Comparison of ENCODE assay signal across 14 cellular contexts in the genomic region with DNA sequence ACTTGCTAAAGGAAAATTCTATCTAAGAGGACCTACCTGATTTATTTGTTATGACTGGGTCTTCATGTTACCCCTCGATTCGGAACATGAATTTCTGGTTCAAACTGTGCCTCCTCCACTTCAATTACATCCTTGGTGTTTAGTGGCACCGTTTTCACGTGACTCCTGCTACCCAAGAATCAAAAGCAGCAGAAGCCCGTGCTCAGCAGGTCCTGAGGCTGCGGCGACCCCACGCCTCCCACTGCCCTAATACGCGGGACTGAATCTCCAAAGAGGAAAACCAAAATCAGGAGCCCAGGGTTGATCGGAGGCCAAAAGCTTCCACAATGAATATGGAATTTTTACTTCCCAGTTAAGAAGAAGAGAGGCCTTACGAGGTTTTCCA.
DNase-seq lines count a peak whose midpoint lies in the region; ATAC-seq and TF ChIP-seq lines count a peak whose summit lies in the region.
"Had no signal": no experiment of that assay in that cellular context is flagged by ENCODE, and none has a peak within 500 bp of the region (broad histone marks: within the 10 kb centered on the region; RNA-seq: fewer than 3 reads in every experiment).

No MANE protein-coding gene starts in this region.

- H3K79me2 ChIP-seq in OCI-LY1 (ENCODE audit: insufficient read depth, low read length) = no peaks in the 10 kb centered on the region

- no peak for DNase-seq in activated naive CD4-positive, alpha-beta T cell treated with anti-CD3 and anti-CD28 coated beads, Interleukin-2, amount 50 U/mL, for 16 hours
- DNase-seq in esophagus muscularis mucosa (ENCODE audit: extremely low spot score) (peak; percentile 72), NCI-H1436 treated with DMSO at 0.1 percent for 48 hours (lab: John Stamatoyannopoulos, UW) (no peak), coronary artery (ENCODE audit: low spot score) (no peak)
- DNase-seq in stimulated activated naive CD8-positive, alpha-beta T cell treated with anti-CD3 and anti-CD28 coated beads, Interleukin-15, amount 100 ng/mL, for 72 hours = no peak
- DNase-seq: Calu3, gastrocnemius medialis, GOT3, Karpas-422, NCI-H774 had no signal

- H3K4me1 Mint-ChIP-seq in activated naive CD4-positive, alpha-beta T cell treated with anti-CD3 and anti-CD28 coated beads, Interleukin-2, amount 50 U/mL, for 24 hours = peaks cover 46% of the 10 kb centered on the region
- peaks cover 35% of the 10 kb centered on the region for H3K4me1 Mint-ChIP-seq in stimulated activated naive CD8-positive, alpha-beta T cell treated with anti-CD3 and anti-CD28 coated beads, Interleukin-15, amount 100 ng/mL, for 72 hours

- peak overlapping the region; percentile 47 for H3K27ac ChIP-seq in OCI-LY1 (ENCODE audit: low read depth, low read length, poor library complexity, severe bottlenecking)
- H3K27ac ChIP-seq in esophagus muscularis mucosa (replicated peaks in 1 of 4) = no peak overlapping the region
- no peak overlapping the region for H3K27ac ChIP-seq in coronary artery
- H3K27ac ChIP-seq: adrenal gland, gastrocnemius medialis had no signal

- peak overlapping the region; percentile 71 for H3K4me3 Mint-ChIP-seq in activated naive CD4-positive, alpha-beta T cell treated with anti-CD3 and anti-CD28 coated beads, Interleukin-2, amount 50 U/mL, for 24 hours
- H3K4me3 Mint-ChIP-seq in stimulated activated naive CD8-positive, alpha-beta T cell treated with anti-CD3 and anti-CD28 coated beads, Interleukin-15, amount 100 ng/mL, for 72 hours = peak overlapping the region; percentile 69 to 75

- no peaks in the 10 kb centered on the region for H3K9me3 ChIP-seq in OCI-LY1 (ENCODE audit: low read length)
- H3K9me3 ChIP-seq in esophagus muscularis mucosa = no peaks in the 10 kb centered on the region
- H3K9me3 ChIP-seq: adrenal gland, gastrocnemius medialis had no signal

- intact Hi-C loops in esophagus muscularis mucosa (cut with DNase I) = no loop called here

- H3K4me3 ChIP-seq in OCI-LY1 (ENCODE audit: low read depth, low read length, poor library complexity, severe bottlenecking) = no peak overlapping the region
- no peak overlapping the region for H3K4me3 ChIP-seq in esophagus muscularis mucosa
- no peak overlapping the region for H3K4me3 ChIP-seq in coronary artery
- H3K4me3 ChIP-seq: adrenal gland, gastrocnemius medialis had no signal

- peaks cover 4% of the 10 kb centered on the region for H3K36me3 Mint-ChIP-seq in activated naive CD4-positive, alpha-beta T cell treated with anti-CD3 and anti-CD28 coated beads, Interleukin-2, amount 50 U/mL, for 24 hours

- TF ChIP-seq POLR2A in esophagus muscularis mucosa (IDR thresholded peaks at IDR 0.05; ENCODE audit: low read depth) = no peak

- H3K9me3 Mint-ChIP-seq in activated naive CD4-positive, alpha-beta T cell treated with anti-CD3 and anti-CD28 coated beads, Interleukin-2, amount 50 U/mL, for 24 hours = no peaks in the 10 kb centered on the region
- no peaks in the 10 kb centered on the region for H3K9me3 Mint-ChIP-seq in stimulated activated naive CD8-positive, alpha-beta T cell treated with anti-CD3 and anti-CD28 coated beads, Interleukin-15, amount 100 ng/mL, for 72 hours

- H3K4me2 ChIP-seq in OCI-LY1 (ENCODE audit: low read length) = no peak overlapping the region

- no peaks in the 10 kb centered on the region for H3K36me3 ChIP-seq in OCI-LY1 (ENCODE audit: insufficient read depth, low read length)
- H3K36me3 ChIP-seq in esophagus muscularis mucosa = no peaks in the 10 kb centered on the region
- H3K36me3 ChIP-seq: adrenal gland, gastrocnemius medialis had no signal

- H3K27ac Mint-ChIP-seq in activated naive CD4-positive, alpha-beta T cell treated with anti-CD3 and anti-CD28 coated beads, Interleukin-2, amount 50 U/mL, for 24 hours = peak overlapping the region; percentile 46
- H3K27ac Mint-ChIP-seq in stimulated activated naive CD8-positive, alpha-beta T cell treated with anti-CD3 and anti-CD28 coated beads, Interleukin-15, amount 100 ng/mL, for 72 hours = peak overlapping the region; percentile 57 to 86

- no peak for TF ChIP-seq EP300 in esophagus muscularis mucosa (IDR thresholded peaks at IDR 0.05)

- H3K4me1 ChIP-seq in OCI-LY1 (ENCODE audit: insufficient read depth, low read length, severe bottlenecking) (peaks cover 14% of the 10 kb centered on the region), esophagus muscularis mucosa (peaks cover 0 to 6% (median 3%) of the 10 kb centered on the region in 4 donors)
- H3K4me1 ChIP-seq: adrenal gland, gastrocnemius medialis had no signal

- H4K20me1 ChIP-seq in OCI-LY1 (ENCODE audit: insufficient read depth, low read length) = no peaks in the 10 kb centered on the region

- H2AFZ ChIP-seq in OCI-LY1 (ENCODE audit: low read length) = no peak overlapping the region

- H3F3A ChIP-seq in OCI-LY1 (ENCODE audit: insufficient read depth, low read length) = no peaks in the 10 kb centered on the region

- H3K27me3 Mint-ChIP-seq in activated naive CD4-positive, alpha-beta T cell treated with anti-CD3 and anti-CD28 coated beads, Interleukin-2, amount 50 U/mL, for 24 hours = no peaks in the 10 kb centered on the region
- H3K27me3 Mint-ChIP-seq in stimulated activated naive CD8-positive, alpha-beta T cell treated with anti-CD3 and anti-CD28 coated beads, Interleukin-15, amount 100 ng/mL, for 72 hours = no peaks in the 10 kb centered on the region

- H3K9ac ChIP-seq in OCI-LY1 (ENCODE audit: low read length) = no peak overlapping the region; the same call in 1 of the 2 replicates

- H3K27me3 ChIP-seq in OCI-LY1 (ENCODE audit: insufficient read depth, low read length) = no peaks in the 10 kb centered on the region
- H3K27me3 ChIP-seq in esophagus muscularis mucosa = no peaks in the 10 kb centered on the region
- H3K27me3 ChIP-seq: adrenal gland, gastrocnemius medialis had no signal

- H3K9me2 ChIP-seq in OCI-LY1 (ENCODE audit: low read depth, low read length) = no peaks in the 10 kb centered on the region

- 87% methylated on average over 12 of the region's 12 CpGs for WGBS in esophagus muscularis mucosa

- no peak for ATAC-seq in stimulated activated naive CD8-positive, alpha-beta T cell treated with anti-CD3 and anti-CD28 coated beads, Interleukin-15, amount 100 ng/mL, for 72 hours
- no peak for ATAC-seq in esophagus mucosa
- ATAC-seq: gastrocnemius medialis had no signal

- TF ChIP-seq CTCF in OCI-LY1 (IDR thresholded peaks at IDR 0.05; ENCODE audit: low read length) (no peak), esophagus muscularis mucosa (IDR thresholded peaks at IDR 0.05) (no peak), coronary artery (IDR thresholded peaks at IDR 0.05) (no peak)
